Comparison of ENCODE assay signal across 8 cellular contexts in genomic region chr16:1825864-1826690, GRCh38. TPM values are rescaled to one million over a fixed set of nuclear protein-coding genes. Genes with fewer than 3 reads are reported as not detected.
DNase-seq lines count a peak whose midpoint lies in the region; ATAC-seq and TF ChIP-seq lines count a peak whose summit lies in the region.

No MANE protein-coding gene starts in this region.

- no peak overlapping the region for H3K27ac ChIP-seq in HUES64 (ENCODE audit: low read depth, low read length)
- H3K27ac ChIP-seq in VCaP: peak overlapping the region; percentile 80
- H3K27ac ChIP-seq in left lung: peak overlapping the region; percentile 53 to 91

- peak; percentile 46 for DNase-seq in GF-D8 (lab: John Stamatoyannopoulos, UW)
- peak; percentile 32 for DNase-seq in cerebellum (ENCODE audit: low spot score)
- peak in 1 of 2 donors; percentile 92 for DNase-seq in left lung
- DNase-seq in stimulated activated CD4-positive, alpha-beta T cell treated with anti-CD3 and anti-CD28 coated beads, Interleukin-4, amount 100 ng/mL, for 24 hours: peak; percentile 69
- no peak for DNase-seq in H4 (ENCODE audit: low spot score)

- H3K9ac ChIP-seq in HUES64 (ENCODE audit: low read depth, low read length): peak overlapping the region; percentile 44; the same call in 1 of the 2 replicates

- H3K36me3 ChIP-seq in HUES64 (ENCODE audit: insufficient read depth, low read length) (no peaks in the 10 kb centered on the region), left lung (peaks cover 0 to 20% of the 10 kb centered on the region in 2 donors)

- H3K4me1 ChIP-seq in HUES64 (ENCODE audit: insufficient read depth, low read length) (no peaks in the 10 kb centered on the region), left lung (peaks cover 20 to 51% of the 10 kb centered on the region in 2 donors)

- H3K27me3 ChIP-seq in HUES64 (ENCODE audit: insufficient read depth, low read length) (peaks cover 3% of the 10 kb centered on the region; the same call in 1 of the 2 replicates), left lung (no peaks in the 10 kb centered on the region)

- no peaks in the 10 kb centered on the region for H3K9me3 ChIP-seq in HUES64 (ENCODE audit: insufficient read depth, low read depth, low read length)
- no peaks in the 10 kb centered on the region for H3K9me3 ChIP-seq in left lung

- peak; percentile 20; the same call in 1 of the 2 replicates for TF ChIP-seq CTCF in VCaP (conservative IDR thresholded peaks at IDR 0.05)
- no peak for TF ChIP-seq CTCF in left lung (IDR thresholded peaks at IDR 0.05)

- 4% methylated on average over 96 of the region's 96 CpGs for WGBS in HUES64

- intact Hi-C loops in left lung (cut with DNase I): no loop called here

- ATAC-seq in GM21526 (IDR thresholded peaks at IDR 0.05; ENCODE audit: low FRiP score, unreplicated experiment): peak; percentile 53
- peak; percentile 26 for ATAC-seq in left lung

- H3K4me3 ChIP-seq in HUES64 (ENCODE audit: low read length): peak overlapping the region; percentile 78
- H3K4me3 ChIP-seq in left lung: peak overlapping the region; percentile 80 to 93

RNA-seq across cellular contexts. Expression of gene HAGH, which starts 0.5 kb away (rescaled TPM):
- 14.1 TPM for polyA plus RNA-seq in HUES64 (2013, experiment 1 of 2)
- polyA plus RNA-seq in HUES64 (2013, experiment 2 of 2): 20.3 TPM
- total RNA-seq in cerebellum (25.0 TPM), left lung (10 to 100 TPM; 47.1 to 62.0 TPM)
- 18.4 and 31.3 TPM in 2 replicates for total RNA-seq in H4 (2014; rRNA removed; shearing (Covaris generic))

RNA-seq across cellular contexts. Expression of gene FAHD1, which starts 0.9 kb away (rescaled TPM):
- 15.0 TPM for polyA plus RNA-seq in HUES64 (2013, experiment 1 of 2)
- 18.0 TPM for polyA plus RNA-seq in HUES64 (2013, experiment 2 of 2)
- 28.9 TPM for total RNA-seq in cerebellum
- total RNA-seq in left lung: 10 to 100 TPM; 20.9 to 22.4 TPM
- 23.8 and 27.6 TPM in 2 replicates for total RNA-seq in H4 (2014; rRNA removed; shearing (Covaris generic))

RNA-seq across cellular contexts. Expression of gene IGFALS, which starts 32.6 kb away (rescaled TPM):
- polyA plus RNA-seq in HUES64 (2013, experiment 1 of 2): not detected
- not detected for polyA plus RNA-seq in HUES64 (2013, experiment 2 of 2)
- total RNA-seq in cerebellum (0.27 TPM), left lung (1 to 10 TPM in 1 of 2 donors, under 1 TPM in 1; 0.37 to 2.2 TPM)
- total RNA-seq in H4 (2014; rRNA removed; shearing (Covaris generic)): not detected in 2 replicates

RNA-seq across cellular contexts. Expression of gene NUBP2, which starts 43.3 kb away (rescaled TPM):
- 49.1 TPM for polyA plus RNA-seq in HUES64 (2013, experiment 1 of 2)
- polyA plus RNA-seq in HUES64 (2013, experiment 2 of 2): 49.4 TPM
- total RNA-seq in cerebellum (27.2 TPM), left lung (10 to 100 TPM; 44.0 to 47.9 TPM)
- total RNA-seq in H4 (2014; rRNA removed; shearing (Covaris generic)): 38.9 and 112 TPM in 2 replicates

RNA-seq across cellular contexts. Expression of gene SPSB3, which starts 43.7 kb away (rescaled TPM):
- 19.3 TPM for polyA plus RNA-seq in HUES64 (2013, experiment 1 of 2)
- polyA plus RNA-seq in HUES64 (2013, experiment 2 of 2): 19.5 TPM
- total RNA-seq in cerebellum: 36.2 TPM
- 10 to 100 TPM; 30.5 to 36.2 TPM for total RNA-seq in left lung
- 20.1 and 23.9 TPM in 2 replicates for total RNA-seq in H4 (2014; rRNA removed; shearing (Covaris generic))
